ENCODE assay signal across 10 cellular contexts in genomic region chr19:40907968-40908735, GRCh38. TPM values are rescaled to one million over a fixed set of nuclear protein-coding genes. Genes with fewer than 3 reads are reported as not detected.
A peak's percentile ranks its signal among the peaks of the same experiment; 100 is the strongest.
DNase-seq lines count a peak whose midpoint lies in the region; ATAC-seq lines count a peak whose summit lies in the region.
"Had no signal": no experiment of that assay in that cellular context is flagged by ENCODE, and none has a peak within 500 bp of the region (broad histone marks: within the 10 kb centered on the region; RNA-seq: fewer than 3 reads in every experiment).

No MANE protein-coding gene starts in this region.

- peak; percentile 9 for DNase-seq in Jurkat, Clone E6-1 (ENCODE audit: low read depth, low spot score)
- DNase-seq in activated CD8-positive, alpha-beta memory T cell treated with anti-CD3 and anti-CD28 coated beads for 48 hours (ENCODE audit: low read depth in 2 of 3, low spot score in 2 of 3), result peak in 2 of 3 experiments; percentile 9 to 17
- peak; percentile 11 to 67 for DNase-seq in stimulated activated CD8-positive, alpha-beta memory T cell treated with anti-CD3 and anti-CD28 coated beads, Interleukin-2, amount 100 ng/mL, for 48 hours (ENCODE audit: low read depth in 2 of 2)
- DNase-seq: stomach had no signal

- no peak overlapping the region; the same call in 1 of the 2 replicates for H3K4me3 ChIP-seq in Jurkat, Clone E6-1 (ENCODE audit: low read length)
- H3K4me3 ChIP-seq in iPS-11a (ENCODE audit: low read depth, low read length), result peak overlapping the region; percentile 20
- H3K4me3 ChIP-seq: hepatocyte had no signal

- no peak for ATAC-seq in GM21515 (IDR thresholded peaks at IDR 0.05; ENCODE audit: unreplicated experiment)
- ATAC-seq in HG03280 (IDR thresholded peaks at IDR 0.05; ENCODE audit: unreplicated experiment), result no peak
- ATAC-seq in HG02623 (IDR thresholded peaks at IDR 0.05; ENCODE audit: unreplicated experiment), result no peak
- ATAC-seq in HG02642 (IDR thresholded peaks at IDR 0.05; ENCODE audit: poor library complexity, unreplicated experiment), result no peak

RNA-seq across cellular contexts. Expression of gene CYP2A7, which starts 26.1 kb away (rescaled TPM):
- not detected for polyA plus RNA-seq in Jurkat, Clone E6-1 (2012; ENCODE audit: insufficient read depth, insufficient read length)
- polyA plus RNA-seq: hepatocyte, stomach had no signal

RNA-seq across cellular contexts. Expression of gene CYP2A6, which starts 57.9 kb away (rescaled TPM):
- not detected for polyA plus RNA-seq in Jurkat, Clone E6-1 (2012; ENCODE audit: insufficient read depth, insufficient read length)
- polyA plus RNA-seq: stomach had no signal
